33 cellular contexts compared by ENCODE assay signal in the genomic region with DNA sequence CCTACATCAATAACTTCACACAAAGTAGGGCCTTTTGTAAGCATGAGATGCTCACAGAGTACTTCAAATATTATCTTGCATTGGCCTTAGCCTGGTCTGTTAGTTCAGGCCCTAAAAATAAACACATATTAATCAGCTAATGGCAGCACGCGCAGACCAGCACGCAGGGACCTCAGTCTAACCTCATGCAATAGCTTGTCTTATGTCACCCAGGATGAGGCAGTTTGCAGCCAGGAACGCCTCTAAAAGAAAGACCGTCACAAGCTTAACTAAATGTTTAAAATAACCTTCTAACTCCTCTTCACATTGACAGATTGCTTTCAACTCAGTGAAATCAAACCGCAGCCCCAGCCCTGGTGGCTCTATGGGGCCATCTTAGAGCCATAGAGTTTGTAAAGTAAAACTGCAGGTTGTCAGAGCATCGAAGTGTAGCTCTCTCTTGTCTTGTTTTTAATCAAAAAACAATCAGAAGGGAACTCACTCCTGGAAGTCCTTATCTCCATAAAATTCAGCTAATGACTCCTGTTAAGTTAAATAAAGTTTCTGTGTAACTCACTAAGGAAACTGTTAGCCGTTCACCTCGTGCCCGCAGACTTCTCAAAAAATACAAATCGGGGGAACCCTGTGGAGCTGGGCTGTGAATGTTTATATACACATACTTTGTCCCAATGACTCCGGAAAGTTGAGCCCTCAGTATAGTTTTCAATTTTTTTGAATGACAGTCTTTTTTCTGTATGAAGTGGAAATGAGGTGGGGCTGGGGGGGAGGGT.
A peak's percentile ranks its signal among the peaks of the same experiment; 100 is the strongest.
DNase-seq lines count a peak whose midpoint lies in the region; ATAC-seq and TF ChIP-seq lines count a peak whose summit lies in the region.
"Had no signal": no experiment of that assay in that cellular context is flagged by ENCODE, and none has a peak within 500 bp of the region (broad histone marks: within the 10 kb centered on the region; RNA-seq: fewer than 3 reads in every experiment).

No MANE protein-coding gene starts in this region.

- H3K27ac ChIP-seq in rectal smooth muscle tissue (ENCODE audit: low read depth, low read length) (peak overlapping the region; percentile 21), tibial artery (no peak overlapping the region)
- H3K27ac ChIP-seq: adrenal gland, breast epithelium, coronary artery, parathyroid adenoma had no signal

- H3K27me3 ChIP-seq in rectal smooth muscle tissue (ENCODE audit: control insufficient read depth, insufficient read depth, low read length) (no peaks in the 10 kb centered on the region), tibial artery (no peaks in the 10 kb centered on the region)
- H3K27me3 ChIP-seq: adrenal gland, BE2C, breast epithelium had no signal

- ATAC-seq in GM18861 (IDR thresholded peaks at IDR 0.05; ENCODE audit: unreplicated experiment): no peak
- ATAC-seq: activated T-cell treated with anti-CD3 and anti-CD28 coated beads, Interleukin-2, amount 50 U/mL, for 72 hours; esophagus mucosa; left lobe of liver; naive thymus-derived CD4-positive, alpha-beta T cell; Panc1; WTC11 had no signal

- no peak overlapping the region for H3K4me3 Mint-ChIP-seq in activated T-helper 2 cell treated with anti-CD3 and anti-CD28 coated beads, Interferon-gamma antibody, Interleukin-2, Interleukin-4, amounts not matched to agents 10 μg/mL and 5 μg/mL and 100 μg/mL, durations not matched to agents 14 hours and 24 hours and 36 hours (ENCODE audit: low read depth)
- H3K4me3 Mint-ChIP-seq: activated naive CD4-positive, alpha-beta T cell treated with anti-CD3 and anti-CD28 coated beads for 36 hours; activated T-cell treated with anti-CD3 and anti-CD28 coated beads, Interleukin-2, amount 50 U/mL, for 72 hours; CD8-positive, alpha-beta memory T cell; endodermal cell; naive thymus-derived CD4-positive, alpha-beta T cell; stimulated activated naive CD8-positive, alpha-beta T cell treated with anti-CD3 and anti-CD28 coated beads, Interleukin-15, Interleukin-2, amounts not matched to agents 100 ng/mL and 50 ng/mL, for 24 hours; WTC11 had no signal

- H3K9me3 ChIP-seq in tibial artery: no peaks in the 10 kb centered on the region
- H3K9me3 ChIP-seq: adrenal gland, BE2C, breast epithelium had no signal

- H3K9ac ChIP-seq in rectal smooth muscle tissue (ENCODE audit: low read length): no peak overlapping the region
- H3K9ac ChIP-seq: parathyroid adenoma had no signal

- no peak overlapping the region for H3K27ac Mint-ChIP-seq in activated T-helper 2 cell treated with anti-CD3 and anti-CD28 coated beads, Interferon-gamma antibody, Interleukin-2, Interleukin-4, amounts not matched to agents 10 μg/mL and 5 μg/mL and 100 μg/mL, durations not matched to agents 14 hours and 24 hours and 36 hours
- H3K27ac Mint-ChIP-seq: activated naive CD4-positive, alpha-beta T cell treated with anti-CD3 and anti-CD28 coated beads for 36 hours; activated T-cell treated with anti-CD3 and anti-CD28 coated beads, Interleukin-2, amount 50 U/mL, for 72 hours; endodermal cell; naive thymus-derived CD4-positive, alpha-beta T cell; stimulated activated naive CD8-positive, alpha-beta T cell treated with anti-CD3 and anti-CD28 coated beads, Interleukin-15, Interleukin-2, amounts not matched to agents 100 ng/mL and 50 ng/mL, for 24 hours; WTC11 had no signal

- H3K9me3 Mint-ChIP-seq in activated T-helper 2 cell treated with anti-CD3 and anti-CD28 coated beads, Interferon-gamma antibody, Interleukin-2, Interleukin-4, amounts not matched to agents 10 μg/mL and 5 μg/mL and 100 μg/mL, durations not matched to agents 14 hours and 24 hours and 36 hours: no peaks in the 10 kb centered on the region
- H3K9me3 Mint-ChIP-seq: activated naive CD4-positive, alpha-beta T cell treated with anti-CD3 and anti-CD28 coated beads for 36 hours; endodermal cell had no signal

- H3K4me1 ChIP-seq in rectal smooth muscle tissue (ENCODE audit: control insufficient read depth, insufficient read depth, low read length) (peaks cover 12% of the 10 kb centered on the region), tibial artery (no peaks in the 10 kb centered on the region)
- H3K4me1 ChIP-seq: adrenal gland, BE2C, breast epithelium, parathyroid adenoma had no signal

- intact Hi-C loops in activated T-helper 2 cell treated with anti-CD3 and anti-CD28 coated beads, Interferon-gamma antibody, Interleukin-2, Interleukin-4, amounts not matched to agents 10 μg/mL and 5 μg/mL and 100 μg/mL, durations not matched to agents 14 hours and 24 hours and 36 hours (cut with micrococcal nuclease): no loop called here
- intact Hi-C loops in tibial artery (cut with DNase I; ENCODE audit: low total_unique reads): no loop called here

- H3K4me3 ChIP-seq in choroid plexus epithelial cell (ENCODE audit: low read depth, low read length) (no peak overlapping the region), rectal smooth muscle tissue (ENCODE audit: low read length) (no peak overlapping the region), tibial artery (no peak overlapping the region)
- H3K4me3 ChIP-seq: adrenal gland, breast epithelium, coronary artery had no signal

- H3K4me1 Mint-ChIP-seq in activated T-helper 2 cell treated with anti-CD3 and anti-CD28 coated beads, Interferon-gamma antibody, Interleukin-2, Interleukin-4, amounts not matched to agents 10 μg/mL and 5 μg/mL and 100 μg/mL, durations not matched to agents 14 hours and 24 hours and 36 hours (ENCODE audit: low read depth): no peaks in the 10 kb centered on the region
- H3K4me1 Mint-ChIP-seq: CD8-positive, alpha-beta memory T cell; naive thymus-derived CD4-positive, alpha-beta T cell had no signal

- no peaks in the 10 kb centered on the region for H3K36me3 Mint-ChIP-seq in activated T-helper 2 cell treated with anti-CD3 and anti-CD28 coated beads, Interferon-gamma antibody, Interleukin-2, Interleukin-4, amounts not matched to agents 10 μg/mL and 5 μg/mL and 100 μg/mL, durations not matched to agents 14 hours and 24 hours and 36 hours (ENCODE audit: low read depth)

- TF ChIP-seq CTCF in choroid plexus epithelial cell (conservative IDR thresholded peaks at IDR 0.05; ENCODE audit: low read depth, low read length): no peak
- no peak for TF ChIP-seq CTCF in tibial artery (IDR thresholded peaks at IDR 0.05)

- H3K36me3 ChIP-seq in rectal smooth muscle tissue (ENCODE audit: control insufficient read depth, insufficient read depth, low read length) (no peaks in the 10 kb centered on the region), tibial artery (peaks cover 0 to 3% (median 0%) of the 10 kb centered on the region in 3 donors)
- H3K36me3 ChIP-seq: adrenal gland, BE2C, breast epithelium had no signal

- peak; percentile 43 for DNase-seq in NCI-H146 (lab: John Stamatoyannopoulos, UW)
- DNase-seq in choroid plexus epithelial cell (ENCODE audit: low read depth): peak; percentile 72
- peak; percentile 64 for DNase-seq in left kidney (ENCODE audit: low read depth, low spot score)
- no peak for DNase-seq in activated T-helper 2 cell treated with anti-CD3 and anti-CD28 coated beads, Interferon-gamma antibody, Interleukin-2, Interleukin-4, amounts not matched to agents 10 μg/mL and 5 μg/mL and 100 μg/mL, durations not matched to agents 14 hours and 24 hours and 36 hours (ENCODE audit: low spot score)
- DNase-seq in tibial artery: no peak
- no peak for DNase-seq in NCI-H187 (lab: John Stamatoyannopoulos, UW)
- DNase-seq: activated CD4-positive, alpha-beta T cell treated with anti-CD3 and anti-CD28 coated beads, Interleukin-2, amount 50 U/mL, for 1 hour; activated naive CD4-positive, alpha-beta T cell treated with anti-CD3 and anti-CD28 coated beads for 36 hours; activated T-cell treated with anti-CD3 and anti-CD28 coated beads, Interleukin-2, amount 50 U/mL, for 72 hours; adrenal gland; BE2C; CD8-positive, alpha-beta memory T cell; DMS 273 treated with DMSO at 0.1 percent for 48 hours; EL; endodermal cell; foreskin melanocyte; GOT3; hippocampal formation; naive thymus-derived CD4-positive, alpha-beta T cell; NCI-H1694 treated with DMSO at 0.1 percent for 48 hours; NCI-H524 treated with DMSO at 0.1 percent for 48 hours; SIG-M5; T-helper 9 cell had no signal

- no peaks in the 10 kb centered on the region for H3K27me3 Mint-ChIP-seq in activated T-helper 2 cell treated with anti-CD3 and anti-CD28 coated beads, Interferon-gamma antibody, Interleukin-2, Interleukin-4, amounts not matched to agents 10 μg/mL and 5 μg/mL and 100 μg/mL, durations not matched to agents 14 hours and 24 hours and 36 hours (ENCODE audit: low read depth)
- H3K27me3 Mint-ChIP-seq: CD8-positive, alpha-beta memory T cell; naive thymus-derived CD4-positive, alpha-beta T cell; stimulated activated naive CD8-positive, alpha-beta T cell treated with anti-CD3 and anti-CD28 coated beads, Interleukin-15, Interleukin-2, amounts not matched to agents 100 ng/mL and 50 ng/mL, for 24 hours had no signal

Comparison
In these comparisons a context has a peak if more than half of its experiments do, and no peak if none do; other contexts are left out.
1. DNase-seq: peak in NCI-H146 (single experiment), choroid plexus epithelial cell (single experiment) and left kidney (single experiment); none in activated T-helper 2 cell treated with anti-CD3 and anti-CD28 coated beads, Interferon-gamma antibody, Interleukin-2, Interleukin-4, amounts not matched to agents 10 μg/mL and 5 μg/mL and 100 μg/mL, durations not matched to agents 14 hours and 24 hours and 36 hours (single experiment), tibial artery (0 of 2) and NCI-H187 (0 of 2).